In genomic region chr10:79162022-79162421, GRCh38 we compare ENCODE assay signal across 12 cellular contexts.
"Had no signal": no experiment of that assay in that cellular context is flagged by ENCODE, and none has a peak within 500 bp of the region (broad histone marks: within the 10 kb centered on the region; RNA-seq: fewer than 3 reads in every experiment).

No MANE protein-coding gene starts in this region.

- ATAC-seq: activated CD4-positive, CD25-positive, alpha-beta regulatory T cell treated with anti-CD3 and anti-CD28 coated beads, Interleukin-2, amount 50 U/mL, for 24 hours; mucosa of descending colon; natural killer cell had no signal

- H3K27me3 ChIP-seq: tibial artery had no signal

- H3K9me3 ChIP-seq: mucosa of descending colon, prostate gland, tibial artery had no signal

- H3K36me3 ChIP-seq: prostate gland had no signal

- H3K27ac ChIP-seq: prostate gland had no signal

- H3K4me3 ChIP-seq: mucosa of descending colon, prostate gland, tibial artery had no signal

- DNase-seq: activated CD4-positive, alpha-beta T cell treated with anti-CD3 and anti-CD28 coated beads, Interleukin-2, amount 50 U/mL, for 4 hours; activated effector memory CD4-positive, alpha-beta T cell treated with Interleukin-2 at 50 U/mL for 16 hours; activated T-cell treated with anti-CD3 and anti-CD28 coated beads, Interleukin-2, amount 50 U/mL, for 24 hours; amygdala; effector memory CD4-positive, alpha-beta T cell; hypothalamus; mucosa of descending colon; natural killer cell; nucleus accumbens; tibial artery had no signal
